Comparison of ENCODE assay signal across 1 cellular context in genomic region chr19:38679839-38680238, GRCh38.
TF ChIP-seq lines count a peak whose summit lies in the region.

No MANE protein-coding gene starts in this region.

TF ChIP-seq in GM23338, 12 proteins besides CTCF, POLR2A, EP300 and RAD21 (continued from another document):
- TF ChIP-seq ZNF462 (CRISPR knock-in tag; IDR thresholded peaks at IDR 0.05) = no peak
- TF ChIP-seq CREB1 (CRISPR knock-in tag; IDR thresholded peaks at IDR 0.05; ENCODE audit: low read depth) = no peak
- no peak for TF ChIP-seq REST (IDR thresholded peaks at IDR 0.05; ENCODE audit: unreplicated experiment)
